11 cellular contexts compared by ENCODE assay signal in the genomic region with DNA sequence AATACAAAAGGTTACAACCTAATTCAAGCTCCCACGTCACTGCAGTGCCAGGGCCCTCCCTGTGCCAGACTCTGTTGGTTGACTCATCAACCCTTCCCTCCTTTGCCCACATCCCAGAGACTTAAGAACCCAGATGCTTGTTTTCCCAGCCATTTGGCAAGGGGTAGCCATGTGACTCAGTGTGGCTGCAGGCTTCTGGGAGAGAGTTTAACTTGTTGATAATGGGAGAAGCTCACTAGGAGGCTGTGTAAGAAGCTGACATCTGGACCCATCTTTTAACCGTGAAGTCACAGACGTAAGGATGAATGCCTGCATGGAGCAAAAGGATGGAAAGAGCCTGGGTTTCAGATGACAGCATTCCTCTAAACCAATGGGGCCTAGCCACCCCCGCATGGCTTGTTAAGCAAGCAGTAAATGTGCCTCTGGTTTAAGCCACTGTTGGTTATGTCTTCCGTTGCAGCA. TPM values are rescaled to one million over a fixed set of nuclear protein-coding genes. Genes with fewer than 3 reads are reported as not detected.
DNase-seq lines count a peak whose midpoint lies in the region; ATAC-seq, FAIRE-seq and TF ChIP-seq lines count a peak whose summit lies in the region.
"Had no signal": no experiment of that assay in that cellular context is flagged by ENCODE, and none has a peak within 500 bp of the region (broad histone marks: within the 10 kb centered on the region; RNA-seq: fewer than 3 reads in every experiment).

No MANE protein-coding gene starts in this region.

- intact Hi-C loops in Calu3 (cut with micrococcal nuclease; ENCODE audit: unreplicated experiment), result no loop called here

- DNase-seq in Calu3, result peak; percentile 61
- peak; percentile 81 for DNase-seq in astrocyte of the hippocampus (ENCODE audit: low read depth, low spot score)
- DNase-seq in left kidney (ENCODE audit: low read depth, low spot score), result peak; percentile 97
- DNase-seq in ecto neural progenitor cell (ENCODE audit: low spot score), result no peak
- no peak for DNase-seq in frontal cortex (ENCODE audit: low spot score in 2 of 2)
- DNase-seq in amygdala (lab: John Stamatoyannopoulos, UW), result no peak
- DNase-seq: activated naive CD4-positive, alpha-beta T cell treated with Interleukin-2 at 50 U/mL for 16 hours; glutamatergic neuron had no signal

- peaks cover 68% of the 10 kb centered on the region for H3K4me1 Mint-ChIP-seq in Calu3 (ENCODE audit: low read depth, unreplicated experiment)

- TF ChIP-seq RAD21 in Ishikawa (IDR thresholded peaks at IDR 0.05; ENCODE audit: low read depth), result no peak

- BruUV-seq in Calu3 (replicated peaks; lab: Mats Ljungman, UMichigan), result no TSS peak

- TF ChIP-seq EP300 in Ishikawa (IDR thresholded peaks at IDR 0.05; ENCODE audit: borderline replicate concordance), result peak; percentile 68; the same call in 1 of the 2 replicates

- CTCF ChIA-PET in Calu3 (lab: Charles Lee), result interaction anchor here (0.9 to 2.2 kb wide), 3 partner anchors 9 to 65 kb away, joined by 3 to 6 read pairs (median 5); no protein-coding TSS in a partner anchor

- no peaks in the 10 kb centered on the region for H3K36me3 Mint-ChIP-seq in Calu3 (ENCODE audit: insufficient read depth, unreplicated experiment)

- H3K4me3 Mint-ChIP-seq in Calu3 (ENCODE audit: low read depth, unreplicated experiment), result no peak overlapping the region

- no peaks in the 10 kb centered on the region for H3K27me3 Mint-ChIP-seq in Calu3 (ENCODE audit: unreplicated experiment)

- no peak for ATAC-seq in GM19351 (IDR thresholded peaks at IDR 0.05; ENCODE audit: unreplicated experiment)

- TF ChIP-seq CTCF in Calu3 (IDR thresholded peaks at IDR 0.05; ENCODE audit: unreplicated experiment), result no peak

- FAIRE-seq in frontal cortex (lab: Jason Lieb, UNC), result no peak
- FAIRE-seq: TTC549 had no signal

- peaks cover 3% of the 10 kb centered on the region for H3K9me3 Mint-ChIP-seq in Calu3 (ENCODE audit: low read depth, unreplicated experiment)

- peak overlapping the region; percentile 43 for H3K27ac Mint-ChIP-seq in Calu3 (ENCODE audit: unreplicated experiment)

TF ChIP-seq in Ishikawa, 13 proteins besides CTCF, POLR2A, EP300 and RAD21:
- TF ChIP-seq CEBPB (IDR thresholded peaks at IDR 0.05), result peak; percentile 69
- TF ChIP-seq, protein P1, sequence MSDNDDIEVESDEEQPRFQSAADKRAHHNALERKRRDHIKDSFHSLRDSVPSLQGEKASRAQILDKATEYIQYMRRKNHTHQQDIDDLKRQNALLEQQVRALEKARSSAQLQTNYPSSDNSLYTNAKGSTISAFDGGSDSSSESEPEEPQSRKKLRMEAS (IDR thresholded peaks at IDR 0.05), result peak; percentile 65; the same call in 1 of the 2 replicates
- TF ChIP-seq EGR1 (IDR thresholded peaks at IDR 0.05), result peak; percentile 100
- TF ChIP-seq TEAD4 (IDR thresholded peaks at IDR 0.05), result peak; percentile 83
- TF ChIP-seq, protein P2, sequence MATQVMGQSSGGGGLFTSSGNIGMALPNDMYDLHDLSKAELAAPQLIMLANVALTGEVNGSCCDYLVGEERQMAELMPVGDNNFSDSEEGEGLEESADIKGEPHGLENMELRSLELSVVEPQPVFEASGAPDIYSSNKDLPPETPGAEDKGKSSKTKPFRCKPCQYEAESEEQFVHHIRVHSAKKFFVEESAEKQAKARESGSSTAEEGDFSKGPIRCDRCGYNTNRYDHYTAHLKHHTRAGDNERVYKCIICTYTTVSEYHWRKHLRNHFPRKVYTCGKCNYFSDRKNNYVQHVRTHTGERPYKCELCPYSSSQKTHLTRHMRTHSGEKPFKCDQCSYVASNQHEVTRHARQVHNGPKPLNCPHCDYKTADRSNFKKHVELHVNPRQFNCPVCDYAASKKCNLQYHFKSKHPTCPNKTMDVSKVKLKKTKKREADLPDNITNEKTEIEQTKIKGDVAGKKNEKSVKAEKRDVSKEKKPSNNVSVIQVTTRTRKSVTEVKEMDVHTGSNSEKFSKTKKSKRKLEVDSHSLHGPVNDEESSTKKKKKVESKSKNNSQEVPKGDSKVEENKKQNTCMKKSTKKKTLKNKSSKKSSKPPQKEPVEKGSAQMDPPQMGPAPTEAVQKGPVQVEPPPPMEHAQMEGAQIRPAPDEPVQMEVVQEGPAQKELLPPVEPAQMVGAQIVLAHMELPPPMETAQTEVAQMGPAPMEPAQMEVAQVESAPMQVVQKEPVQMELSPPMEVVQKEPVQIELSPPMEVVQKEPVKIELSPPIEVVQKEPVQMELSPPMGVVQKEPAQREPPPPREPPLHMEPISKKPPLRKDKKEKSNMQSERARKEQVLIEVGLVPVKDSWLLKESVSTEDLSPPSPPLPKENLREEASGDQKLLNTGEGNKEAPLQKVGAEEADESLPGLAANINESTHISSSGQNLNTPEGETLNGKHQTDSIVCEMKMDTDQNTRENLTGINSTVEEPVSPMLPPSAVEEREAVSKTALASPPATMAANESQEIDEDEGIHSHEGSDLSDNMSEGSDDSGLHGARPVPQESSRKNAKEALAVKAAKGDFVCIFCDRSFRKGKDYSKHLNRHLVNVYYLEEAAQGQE (IDR thresholded peaks at IDR 0.05; ENCODE audit: low read depth), result no peak
- peak; percentile 88 for TF ChIP-seq TCF12 (IDR thresholded peaks at IDR 0.05; ENCODE audit: low read depth)
- peak; percentile 33; the same call in 1 of the 2 replicates for TF ChIP-seq NFIC (IDR thresholded peaks at IDR 0.05)
- TF ChIP-seq, protein P3, sequence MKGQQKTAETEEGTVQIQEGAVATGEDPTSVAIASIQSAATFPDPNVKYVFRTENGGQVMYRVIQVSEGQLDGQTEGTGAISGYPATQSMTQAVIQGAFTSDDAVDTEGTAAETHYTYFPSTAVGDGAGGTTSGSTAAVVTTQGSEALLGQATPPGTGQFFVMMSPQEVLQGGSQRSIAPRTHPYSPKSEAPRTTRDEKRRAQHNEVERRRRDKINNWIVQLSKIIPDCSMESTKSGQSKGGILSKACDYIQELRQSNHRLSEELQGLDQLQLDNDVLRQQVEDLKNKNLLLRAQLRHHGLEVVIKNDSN (IDR thresholded peaks at IDR 0.05), result no peak; the same call in 1 of the 2 replicates
TF ChIP-seq in Ishikawa: peak in this region for 6.

RNA-seq across cellular contexts. Expression of a gene that starts 57.7 kb away (rescaled TPM):
- total RNA-seq in Calu3 (2022), result 12.9 and 19.2 TPM in 2 replicates
- total RNA-seq in frontal cortex, result 4.5 TPM

Comparison
In these comparisons a context has a peak if more than half of its experiments do, and no peak if none do; other contexts are left out.
1. DNase-seq: peak in Calu3 (single experiment), astrocyte of the hippocampus (single experiment) and left kidney (single experiment); none in ecto neural progenitor cell (single experiment), frontal cortex (0 of 2) and amygdala (0 of 56).